In genomic region chr20:56360899-56361199, GRCh38 we compare ENCODE assay signal across 1 cellular context.
TF ChIP-seq lines count a peak whose summit lies in the region.

No MANE protein-coding gene starts in this region.

TF ChIP-seq in HEK293, 187 proteins besides CTCF, POLR2A, EP300 and RAD21 (continued from another document):
- TF ChIP-seq ZBTB48 (tag by site-specific recombination; IDR thresholded peaks at IDR 0.05), result no peak
- TF ChIP-seq ZNF175 (tag by site-specific recombination; IDR thresholded peaks at IDR 0.05), result no peak
- no peak for TF ChIP-seq ZNF777 (tag by site-specific recombination; IDR thresholded peaks at IDR 0.05; ENCODE audit: borderline replicate concordance)
- TF ChIP-seq GFI1B (tag by site-specific recombination; IDR thresholded peaks at IDR 0.05), result no peak
- TF ChIP-seq ZBTB49 (tag by site-specific recombination; IDR thresholded peaks at IDR 0.05; ENCODE audit: low read depth), result no peak
- TF ChIP-seq ZNF155 (tag by site-specific recombination; IDR thresholded peaks at IDR 0.05), result no peak
- no peak for TF ChIP-seq YY1 (tag by site-specific recombination; IDR thresholded peaks at IDR 0.05)
- TF ChIP-seq TCF7L2 (IDR thresholded peaks at IDR 0.05; ENCODE audit: borderline replicate concordance, low read depth, low read length), result no peak
- TF ChIP-seq ZNF423 (tag by site-specific recombination; IDR thresholded peaks at IDR 0.05), result no peak
- TF ChIP-seq ZNF335 (tag by site-specific recombination; conservative IDR thresholded peaks at IDR 0.05), result no peak
- peak; percentile 88 for TF ChIP-seq EGR2 (tag by site-specific recombination; IDR thresholded peaks at IDR 0.05; ENCODE audit: low read depth)
- TF ChIP-seq ZFHX2 (tag by site-specific recombination; conservative IDR thresholded peaks at IDR 0.05), result peak; percentile 92
- TF ChIP-seq KLF9 (tag by site-specific recombination; IDR thresholded peaks at IDR 0.05; ENCODE audit: low read depth), result no peak
- TF ChIP-seq ZSCAN30 (tag by site-specific recombination; IDR thresholded peaks at IDR 0.05), result no peak
- peak; percentile 73 for TF ChIP-seq ZIC2 (tag by site-specific recombination; IDR thresholded peaks at IDR 0.05)
- no peak for TF ChIP-seq ZNF184 (tag by site-specific recombination; IDR thresholded peaks at IDR 0.05)
- no peak for TF ChIP-seq GLIS2 (tag by site-specific recombination; IDR thresholded peaks at IDR 0.05)
- TF ChIP-seq ZNF404 (tag by site-specific recombination; IDR thresholded peaks at IDR 0.05), result no peak
- no peak for TF ChIP-seq ZNF302 (tag by site-specific recombination; IDR thresholded peaks at IDR 0.05; ENCODE audit: low read depth)
- TF ChIP-seq ZNF223 (tag by site-specific recombination; IDR thresholded peaks at IDR 0.05), result no peak
- TF ChIP-seq HOXC10 (CRISPR knock-in tag; IDR thresholded peaks at IDR 0.05), result no peak
- TF ChIP-seq ZNF560 (tag by site-specific recombination; IDR thresholded peaks at IDR 0.05; ENCODE audit: borderline replicate concordance), result no peak
- TF ChIP-seq ZNF521 (tag by site-specific recombination; IDR thresholded peaks at IDR 0.05), result no peak
- TF ChIP-seq KLF17 (tag by site-specific recombination; IDR thresholded peaks at IDR 0.05), result peak; percentile 50; the same call in 1 of the 2 replicates
- no peak for TF ChIP-seq ZNF398 (tag by site-specific recombination; IDR thresholded peaks at IDR 0.05)
- 0 out of 2 replicates have a peak, but pooled peaks have one; percentile 33 for TF ChIP-seq SP7 (tag by site-specific recombination; IDR thresholded peaks at IDR 0.05)
- no peak for TF ChIP-seq ZNF514 (tag by site-specific recombination; IDR thresholded peaks at IDR 0.05)
- no peak for TF ChIP-seq ZNF837 (tag by site-specific recombination; IDR thresholded peaks at IDR 0.05)
- no peak for TF ChIP-seq ZNF621 (tag by site-specific recombination; IDR thresholded peaks at IDR 0.05)
- no peak for TF ChIP-seq ZNF513 (tag by site-specific recombination; IDR thresholded peaks at IDR 0.05)
- TF ChIP-seq TSHZ1 (tag by site-specific recombination; IDR thresholded peaks at IDR 0.05; ENCODE audit: borderline replicate concordance), result no peak
- no peak for TF ChIP-seq PRDM4 (tag by site-specific recombination; IDR thresholded peaks at IDR 0.05)
TF ChIP-seq in HEK293: peak in this region for 5.
